In genomic region chr5:172443441-172444109, GRCh38 we compare ENCODE assay signal across 2 cellular contexts.
TF ChIP-seq lines count a peak whose summit lies in the region.

No MANE protein-coding gene starts in this region.

TF ChIP-seq in GM12878, 131 proteins besides CTCF, POLR2A, EP300 and RAD21 (continued from another document):
- TF ChIP-seq NFXL1 (IDR thresholded peaks at IDR 0.05; ENCODE audit: borderline replicate concordance) = no peak
- no peak for TF ChIP-seq MTA2 (IDR thresholded peaks at IDR 0.05; ENCODE audit: low read depth)
- TF ChIP-seq SMAD1 (IDR thresholded peaks at IDR 0.05; ENCODE audit: low read depth, partially characterized antibody) = peak; percentile 63
- no peak for TF ChIP-seq ZNF217 (IDR thresholded peaks at IDR 0.05)
- TF ChIP-seq ZNF622 (IDR thresholded peaks at IDR 0.05) = no peak
- TF ChIP-seq DPF2 (IDR thresholded peaks at IDR 0.05) = 0 out of 2 replicates have a peak, but pooled peaks have one; percentile 20
- peak; percentile 39; the same call in 1 of the 2 replicates for TF ChIP-seq IKZF1 (conservative IDR thresholded peaks at IDR 0.05)
- TF ChIP-seq CHD1 (IDR thresholded peaks at IDR 0.05; ENCODE audit: low read depth, low read length) = no peak
- TF ChIP-seq BHLHE40 (IDR thresholded peaks at IDR 0.05; ENCODE audit: borderline replicate concordance in 1 of 2, low read depth in 2 of 2, low read length in 1 of 2) = no peak
- no peak for TF ChIP-seq RB1 (IDR thresholded peaks at IDR 0.05; ENCODE audit: borderline replicate concordance)

TF ChIP-seq in WTC11, 78 proteins besides CTCF, POLR2A, EP300 and RAD21 (continued from another document):
- TF ChIP-seq ARID4B (CRISPR knock-in tag; IDR thresholded peaks at IDR 0.05; ENCODE audit: borderline replicate concordance) = no peak
- TF ChIP-seq ZBTB21 (CRISPR knock-in tag; IDR thresholded peaks at IDR 0.05; ENCODE audit: borderline replicate concordance) = no peak
- no peak for TF ChIP-seq ZNF263 (CRISPR knock-in tag; IDR thresholded peaks at IDR 0.05; ENCODE audit: low read depth)
- TF ChIP-seq CREB1 (CRISPR knock-in tag; IDR thresholded peaks at IDR 0.05) = no peak
- TF ChIP-seq MXD4 (CRISPR knock-in tag; IDR thresholded peaks at IDR 0.05; ENCODE audit: borderline replicate concordance) = no peak
- no peak for TF ChIP-seq NR1H2 (CRISPR knock-in tag; IDR thresholded peaks at IDR 0.05)
- TF ChIP-seq TEAD4 (CRISPR knock-in tag; IDR thresholded peaks at IDR 0.05) = no peak
